In the genomic region with DNA sequence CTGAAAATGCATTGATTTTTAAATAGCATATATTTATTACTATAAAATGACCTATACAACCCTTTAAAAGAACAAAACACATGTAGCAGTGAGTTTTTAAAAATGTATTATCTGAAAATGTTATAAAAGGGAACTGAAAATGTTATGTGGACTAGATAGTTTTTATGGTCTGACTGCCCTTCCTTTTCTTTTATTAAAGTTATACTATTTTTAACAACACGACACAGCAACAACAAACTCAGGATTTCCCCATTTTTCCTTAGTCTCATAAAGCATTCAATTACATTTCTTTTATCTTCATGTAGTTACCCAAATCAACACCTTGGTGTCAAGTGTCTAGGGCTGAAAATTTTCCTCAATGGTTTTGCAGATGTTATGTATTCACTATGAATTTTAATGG, we compare ENCODE assay signal across 23 cellular contexts.
"Had no signal": no experiment of that assay in that cellular context is flagged by ENCODE, and none has a peak within 500 bp of the region (broad histone marks: within the 10 kb centered on the region; RNA-seq: fewer than 3 reads in every experiment).

No MANE protein-coding gene starts in this region.

- H3K36me3 ChIP-seq: colonic mucosa, esophagus muscularis mucosa, left ventricle myocardium inferior, tibial artery, uterus had no signal

- H3K4me1 ChIP-seq: body of pancreas, colonic mucosa, esophagus muscularis mucosa, left ventricle myocardium inferior, tibial artery, uterus had no signal

- H3K27me3 ChIP-seq: body of pancreas, colonic mucosa, esophagus muscularis mucosa, tibial artery, uterus had no signal

- H3K4me3 ChIP-seq: body of pancreas, colonic mucosa, esophagus muscularis mucosa, left ventricle myocardium inferior, mucosa of descending colon, tibial artery, uterus had no signal

- H3K27ac ChIP-seq: body of pancreas, colonic mucosa, esophagus muscularis mucosa, left ventricle myocardium inferior, tibial artery, uterus had no signal

- H3K9me3 ChIP-seq: body of pancreas, colonic mucosa, esophagus muscularis mucosa, left ventricle myocardium inferior, mucosa of descending colon, tibial artery, uterus had no signal

- DNase-seq: activated CD4-positive, alpha-beta T cell treated with anti-CD3 and anti-CD28 coated beads, Interleukin-2, amount 10 ng/mL, durations not matched to agents 24 days and 14 days; activated CD4-positive, CD25-positive, alpha-beta regulatory T cell; activated CD8-positive, alpha-beta memory T cell treated with anti-CD3 and anti-CD28 coated beads, Interleukin-2, amount 50 U/mL, for 48 hours; activated gamma-delta T cell treated with Interleukin-2 at 50 U/mL for 16 hours; activated naive CD8-positive, alpha-beta T cell treated with anti-CD3 and anti-CD28 coated beads for 36 hours; amygdala; body of pancreas; caudate nucleus; colonic mucosa; glutamatergic neuron; hypothalamus; left ventricle myocardium inferior; mucosa of descending colon; natural killer cell; posterior cingulate gyrus; retina; stimulated activated CD4-positive, alpha-beta T cell treated with anti-CD3 and anti-CD28 coated beads, Interleukin-12 subunit alpha, Interleukin-12 subunit beta, amount 100 ng/mL, for 4 hours; stimulated activated CD4-positive, alpha-beta T cell treated with anti-CD3 and anti-CD28 coated beads, Interleukin-2, amount 100 ng/mL, for 24 hours; tibial artery; uterus had no signal

- ATAC-seq: body of pancreas; mucosa of descending colon; natural killer cell; stimulated activated memory B cell treated with anti-CD40 and anti-IgM and Interleukin-4, amounts not matched to agents 10 μg/mL and 1 μg/mL and 100 μg/mL, for 72 hours had no signal

- FAIRE-seq: TTC549 had no signal
